Comparison of ENCODE assay signal across 8 cellular contexts in genomic region chr1:210311726-210312493, GRCh38. TPM values are rescaled to one million over a fixed set of nuclear protein-coding genes. Genes with fewer than 3 reads are reported as not detected.
A peak's percentile ranks its signal among the peaks of the same experiment; 100 is the strongest.
DNase-seq lines count a peak whose midpoint lies in the region; ATAC-seq and TF ChIP-seq lines count a peak whose summit lies in the region.

No MANE protein-coding gene starts in this region.

- no peak overlapping the region for H3K9ac ChIP-seq in OCI-LY1 (ENCODE audit: low read length)
- no peak overlapping the region for H3K9ac ChIP-seq in fibroblast of lung (ENCODE audit: insufficient read depth, low read length)
- H3K9ac ChIP-seq in neuronal stem cell (ENCODE audit: low read depth, low read length, poor library complexity) = no peak overlapping the region

- no peaks in the 10 kb centered on the region for H3K36me3 Mint-ChIP-seq in CD4-positive, alpha-beta memory T cell

- H3K9me2 ChIP-seq in OCI-LY1 (ENCODE audit: low read depth, low read length) = no peaks in the 10 kb centered on the region

- intact Hi-C loops in CD4-positive, alpha-beta memory T cell (cut with micrococcal nuclease) = loop anchor here (1.0 to 5.0 kb wide), 2 partner anchors 452 to 745 kb away; no protein-coding TSS in a partner anchor

- H3K23ac ChIP-seq in neuronal stem cell (ENCODE audit: low read depth, low read length, poor library complexity) = no peak overlapping the region

- WGBS in neuronal stem cell (ENCODE audit: extremely low coverage in 2 of 2, insufficient read length in 2 of 2, insufficient replicate concordance in 1 of 2), 2 donors = no CpG with 5 or more reads among the region's 18 CpGs

- CTCF ChIA-PET in CD4-positive, alpha-beta memory T cell (lab: Charles Lee; ENCODE audit: partially characterized antibody) = interaction anchor here (0.7 to 3.3 kb wide), 11 partner anchors 9 to 451 kb away, joined by 3 to 18 read pairs (median 5); no protein-coding TSS in a partner anchor

- no peak overlapping the region for H3K4me3 ChIP-seq in CD4-positive, alpha-beta memory T cell (ENCODE audit: low read length in 2 of 2)
- H3K4me3 ChIP-seq in OCI-LY1 (ENCODE audit: low read depth, low read length, poor library complexity, severe bottlenecking) (peak overlapping the region; percentile 32), fibroblast of lung (replicated peaks in 1 of 4; ENCODE audit: control extremely low read depth in 1 of 4, insufficient read depth in 1 of 4, low read depth in 3 of 4, low read length in 4 of 4) (no peak overlapping the region), neuronal stem cell (ENCODE audit: low read length in 2 of 2) (peak overlapping the region; percentile 42 to 79)

- no peak overlapping the region for H3K14ac ChIP-seq in neuronal stem cell (ENCODE audit: low read length)

- POLR2A ChIA-PET in CD4-positive, alpha-beta memory T cell (lab: Charles Lee; ENCODE audit: partially characterized antibody) = interaction anchor here (1.3 kb wide), 1 partner anchor 21 kb away, joined by 4 read pairs; no protein-coding TSS in a partner anchor

- no peaks in the 10 kb centered on the region for H3K79me1 ChIP-seq in neuronal stem cell (ENCODE audit: low read depth, low read length)

- H2BK5ac ChIP-seq in neuronal stem cell (ENCODE audit: low read length) = no peak overlapping the region

- H3K27me3 ChIP-seq in CD4-positive, alpha-beta memory T cell (ENCODE audit: insufficient read depth, low read length) = no peaks in the 10 kb centered on the region
- no peaks in the 10 kb centered on the region for H3K27me3 ChIP-seq in OCI-LY1 (ENCODE audit: insufficient read depth, low read length)
- no peaks in the 10 kb centered on the region for H3K27me3 ChIP-seq in fibroblast of lung (ENCODE audit: control insufficient read depth, insufficient read depth, low read length)
- H3K27me3 ChIP-seq in neuronal stem cell (ENCODE audit: control insufficient read depth in 3 of 3, insufficient read depth in 3 of 3, low read depth in 1 of 3, low read length in 3 of 3) = no peaks in the 10 kb centered on the region

- no peak for DNase-seq in CD4-positive, alpha-beta memory T cell
- DNase-seq in fibroblast of lung (ENCODE audit: low read depth in 2 of 2) = peak in 1 of 2 donors; percentile 53
- no peak for DNase-seq in neuronal stem cell (ENCODE audit: low spot score)
- no peak for DNase-seq in foreskin melanocyte
- DNase-seq in GF-D8 (lab: John Stamatoyannopoulos, UW) = no peak
- no peak for DNase-seq in COLO668 (lab: John Stamatoyannopoulos, UW; ENCODE audit: unreplicated experiment)

- H3K9me3 Mint-ChIP-seq in CD4-positive, alpha-beta memory T cell = no peaks in the 10 kb centered on the region

- no peak overlapping the region for H3K18ac ChIP-seq in neuronal stem cell (ENCODE audit: low read length)

- H4K8ac ChIP-seq in neuronal stem cell (ENCODE audit: low read depth, low read length) = no peak overlapping the region

- peaks cover 4% of the 10 kb centered on the region for H3K4me1 ChIP-seq in CD4-positive, alpha-beta memory T cell (ENCODE audit: insufficient read depth, low read length)
- H3K4me1 ChIP-seq in OCI-LY1 (ENCODE audit: insufficient read depth, low read length, severe bottlenecking) (peaks cover 4% of the 10 kb centered on the region), fibroblast of lung (ENCODE audit: control insufficient read depth, extremely low read depth, insufficient read depth, low read length) (no peaks in the 10 kb centered on the region), neuronal stem cell (ENCODE audit: control insufficient read depth in 2 of 2, insufficient read depth in 1 of 2, low read depth in 1 of 2, low read length in 2 of 2) (peaks cover 0 to 3% of the 10 kb centered on the region in 2 donors)

- H4K20me1 ChIP-seq in OCI-LY1 (ENCODE audit: insufficient read depth, low read length) (no peaks in the 10 kb centered on the region), fibroblast of lung (ENCODE audit: control insufficient read depth, extremely low read depth, insufficient read depth, low read length) (no peaks in the 10 kb centered on the region)

- H3K4me2 ChIP-seq in OCI-LY1 (ENCODE audit: low read length) (no peak overlapping the region), fibroblast of lung (ENCODE audit: extremely low read depth, insufficient read depth, low read length) (peak overlapping the region; percentile 74), neuronal stem cell (ENCODE audit: insufficient read depth, low read length, poor library complexity, severe bottlenecking) (peak overlapping the region; percentile 27)

- TF ChIP-seq CTCF in OCI-LY1 (IDR thresholded peaks at IDR 0.05; ENCODE audit: low read length) (no peak), fibroblast of lung (conservative IDR thresholded peaks at IDR 0.05 in 1 of 2, IDR thresholded peaks at IDR 0.05 in 1 of 2; ENCODE audit: low read depth in 1 of 2, low read length in 2 of 2) (no peak)

- H3F3A ChIP-seq in OCI-LY1 (ENCODE audit: insufficient read depth, low read length) = no peaks in the 10 kb centered on the region

- no peak overlapping the region for H2BK12ac ChIP-seq in neuronal stem cell (ENCODE audit: low read length)

- H3K4me3 Mint-ChIP-seq in CD4-positive, alpha-beta memory T cell = peak overlapping the region; percentile 73 to 95 (median 92)

- no peak overlapping the region; the same call in 1 of the 2 replicates for H2AFZ ChIP-seq in OCI-LY1 (ENCODE audit: low read length)
- no peak overlapping the region for H2AFZ ChIP-seq in fibroblast of lung (ENCODE audit: low read length)
- peak overlapping the region; percentile 97 for H2AFZ ChIP-seq in neuronal stem cell (ENCODE audit: low read length)

- H3K79me2 ChIP-seq in OCI-LY1 (ENCODE audit: insufficient read depth, low read length) = no peaks in the 10 kb centered on the region
- no peaks in the 10 kb centered on the region for H3K79me2 ChIP-seq in fibroblast of lung (ENCODE audit: control insufficient read depth, insufficient read depth, low read length)

- peak overlapping the region in 5 of 7 donors; percentile 42 to 95 (median 85) for H3K27ac Mint-ChIP-seq in CD4-positive, alpha-beta memory T cell

- peaks cover 10 to 12% of the 10 kb centered on the region in 2 donors for H3K27me3 Mint-ChIP-seq in CD4-positive, alpha-beta memory T cell

- no peak overlapping the region for H3K27ac ChIP-seq in CD4-positive, alpha-beta memory T cell (ENCODE audit: low read depth, low read length)
- H3K27ac ChIP-seq in OCI-LY1 (ENCODE audit: low read depth, low read length, poor library complexity, severe bottlenecking) (no peak overlapping the region), fibroblast of lung (ENCODE audit: insufficient read depth, low read length) (no peak overlapping the region), neuronal stem cell (replicated peaks; ENCODE audit: low read length) (no peak overlapping the region)

- no peak overlapping the region for H2BK15ac ChIP-seq in neuronal stem cell (ENCODE audit: low read length)

- H2BK120ac ChIP-seq in neuronal stem cell (ENCODE audit: low read depth, low read length) = no peak overlapping the region

- H4K91ac ChIP-seq in neuronal stem cell (ENCODE audit: low read depth, low read length, poor library complexity) = no peak overlapping the region

- H3K4ac ChIP-seq in neuronal stem cell (ENCODE audit: low read length) = no peak overlapping the region

- no peak overlapping the region for H2AK5ac ChIP-seq in neuronal stem cell (ENCODE audit: low read depth, low read length)

- H3K4me1 Mint-ChIP-seq in CD4-positive, alpha-beta memory T cell = peaks cover 5 to 8% (median 6%) of the 10 kb centered on the region in 4 donors

- no peaks in the 10 kb centered on the region for H3K36me3 ChIP-seq in CD4-positive, alpha-beta memory T cell (ENCODE audit: insufficient read depth, low read length)
- H3K36me3 ChIP-seq in OCI-LY1 (ENCODE audit: insufficient read depth, low read length) (no peaks in the 10 kb centered on the region), fibroblast of lung (ENCODE audit: control insufficient read depth, insufficient read depth, low read length) (no peaks in the 10 kb centered on the region), neuronal stem cell (replicated peaks in 1 of 2; ENCODE audit: control insufficient read depth in 2 of 2, insufficient read depth in 2 of 2, low read length in 2 of 2) (no peaks in the 10 kb centered on the region)

- ATAC-seq in HG02885 (IDR thresholded peaks at IDR 0.05; ENCODE audit: poor library complexity, unreplicated experiment) = no peak

- no peaks in the 10 kb centered on the region for H3K9me3 ChIP-seq in CD4-positive, alpha-beta memory T cell (ENCODE audit: control insufficient read depth in 1 of 2, low read length in 2 of 2)
- H3K9me3 ChIP-seq in OCI-LY1 (ENCODE audit: low read length) (no peaks in the 10 kb centered on the region), fibroblast of lung (ENCODE audit: control insufficient read depth, insufficient read depth, low read depth, low read length) (no peaks in the 10 kb centered on the region), neuronal stem cell (replicated peaks in 1 of 2; ENCODE audit: control insufficient read depth in 2 of 2, insufficient read depth in 1 of 2, low read depth in 1 of 2, low read length in 2 of 2) (no peaks in the 10 kb centered on the region)

RNA-seq across cellular contexts. Expression of gene HHAT, which starts 16.8 kb away (rescaled TPM):
- 1 to 10 TPM; 6.5 to 6.8 TPM for total RNA-seq in CD4-positive, alpha-beta memory T cell
- polyA plus RNA-seq in CD4-positive, alpha-beta memory T cell = 1 to 10 TPM; 4.3 to 5.2 TPM
- 2.3 and 4.8 TPM in 2 replicates for total RNA-seq in fibroblast of lung
- 1.3 and 3.6 TPM in 2 replicates for polyA plus RNA-seq in fibroblast of lung
- polyA plus RNA-seq in fibroblast of lung (2012) = 1.3 and 2.7 TPM in 2 replicates
- 2.0 and 3.0 TPM in 2 replicates for polyA minus RNA-seq in fibroblast of lung (ENCODE audit: low replicate concordance)
- 6.4 TPM for polyA plus RNA-seq in neuronal stem cell (2013, experiment 1 of 2)
- 7.0 TPM for polyA plus RNA-seq in neuronal stem cell (2013, experiment 2 of 2)

Comparison
In these comparisons a context has a peak if more than half of its experiments do, and no peak if none do; other contexts are left out.
1. H3K4me3 ChIP-seq: peak in OCI-LY1 (single experiment) and neuronal stem cell (2 of 2); none in CD4-positive, alpha-beta memory T cell (0 of 2) and fibroblast of lung (0 of 4).